In genomic region chr6:5086294-5086890, GRCh38 we compare ENCODE assay signal across 1 cellular context.
TF ChIP-seq lines count a peak whose summit lies in the region.

No MANE protein-coding gene starts in this region.

TF ChIP-seq in H1, 55 proteins besides CTCF, POLR2A, EP300 and RAD21:
- TF ChIP-seq KDM5A (IDR thresholded peaks at IDR 0.05; ENCODE audit: low read length) (no peak), SIX5 (IDR thresholded peaks at IDR 0.05; ENCODE audit: low read depth, low read length) (no peak), SP2 (IDR thresholded peaks at IDR 0.05; ENCODE audit: low read length) (no peak), KDM1A (IDR thresholded peaks at IDR 0.05; ENCODE audit: borderline replicate concordance, low read length) (no peak), CHD7 (IDR thresholded peaks at IDR 0.05; ENCODE audit: insufficient replicate concordance, low read length) (no peak), NRF1 (IDR thresholded peaks at IDR 0.05; ENCODE audit: low read depth, low read length) (no peak), CBX8 (IDR thresholded peaks at IDR 0.05; ENCODE audit: borderline replicate concordance, low read depth, low read length) (no peak), RFX5 (IDR thresholded peaks at IDR 0.05; ENCODE audit: borderline replicate concordance, low read depth, low read length) (no peak), GABPA (IDR thresholded peaks at IDR 0.05; ENCODE audit: borderline replicate concordance, insufficient read depth, low read length) (no peak), PHF8 (conservative IDR thresholded peaks at IDR 0.05; ENCODE audit: low read depth, low read length) (no peak), RBBP5 (IDR thresholded peaks at IDR 0.05; ENCODE audit: borderline replicate concordance, low read depth, low read length) (no peak), BRCA1 (IDR thresholded peaks at IDR 0.05; ENCODE audit: low read depth, low read length) (no peak), ASH2L (IDR thresholded peaks at IDR 0.05; ENCODE audit: low read length) (peak; percentile 81), SIN3A (conservative IDR thresholded peaks at IDR 0.05 in 1 of 2, IDR thresholded peaks at IDR 0.05 in 1 of 2; ENCODE audit: low read depth in 1 of 2, low read length in 2 of 2) (no peak), HDAC6 (IDR thresholded peaks at IDR 0.05; ENCODE audit: low read depth, low read length) (no peak), CTBP2 (IDR thresholded peaks at IDR 0.05; ENCODE audit: borderline replicate concordance, insufficient read depth, insufficient read length, low read length) (no peak), SP4 (IDR thresholded peaks at IDR 0.05; ENCODE audit: low read length) (peak; percentile 40; the same call in 1 of the 2 replicates), EGR1 (IDR thresholded peaks at IDR 0.05; ENCODE audit: borderline replicate concordance, low read depth, low read length) (no peak), TBP (IDR thresholded peaks at IDR 0.05; ENCODE audit: low read depth, low read length) (no peak), TAF1 (IDR thresholded peaks at IDR 0.05; ENCODE audit: low read depth, low read length) (no peak), GTF2F1 (IDR thresholded peaks at IDR 0.05; ENCODE audit: borderline replicate concordance, low read depth, low read length) (no peak), SRF (IDR thresholded peaks at IDR 0.05; ENCODE audit: low read depth, low read length) (no peak), MAFK (IDR thresholded peaks at IDR 0.05; ENCODE audit: low read depth, low read length) (no peak), EZH2 (IDR thresholded peaks at IDR 0.05; ENCODE audit: low read depth, low read length, severe bottlenecking) (peak; percentile 84), JUND (IDR thresholded peaks at IDR 0.05; ENCODE audit: low read length) (no peak), YY1 (IDR thresholded peaks at IDR 0.05; ENCODE audit: low read depth, low read length) (no peak), CREB1 (IDR thresholded peaks at IDR 0.05) (0 out of 2 replicates have a peak, but pooled peaks have one; percentile 4), ATF3 (IDR thresholded peaks at IDR 0.05; ENCODE audit: insufficient read depth, low read depth, low read length) (no peak), HDAC2 (IDR thresholded peaks at IDR 0.05; ENCODE audit: borderline replicate concordance in 1 of 2, low read depth in 2 of 2, low read length in 2 of 2) (no peak), SAP30 (IDR thresholded peaks at IDR 0.05; ENCODE audit: insufficient read depth, insufficient replicate concordance, low read length) (no peak), CBX5 (IDR thresholded peaks at IDR 0.05; ENCODE audit: low read depth, low read length) (no peak), ZNF274 (IDR thresholded peaks at IDR 0.05; ENCODE audit: borderline replicate concordance, extremely low read depth, low read length) (no peak), RNF2 (IDR thresholded peaks at IDR 0.05; ENCODE audit: borderline replicate concordance, low read depth, low read length, missing control alignments, poor library complexity, severe bottlenecking) (peak; percentile 86), SIRT6 (IDR thresholded peaks at IDR 0.05; ENCODE audit: low read length) (no peak), SUZ12 (IDR thresholded peaks at IDR 0.05; ENCODE audit: low read length) (peak; percentile 86), CEBPB (IDR thresholded peaks at IDR 0.05; ENCODE audit: low read depth, low read length) (no peak), NANOG (IDR thresholded peaks at IDR 0.05; ENCODE audit: insufficient read depth, low read depth, low read length, poor library complexity, severe bottlenecking) (no peak), TCF12 (IDR thresholded peaks at IDR 0.05; ENCODE audit: low read depth, low read length) (no peak), FOSL1 (IDR thresholded peaks at IDR 0.05; ENCODE audit: insufficient read depth, low read depth, low read length) (no peak), TAF7 (optimal IDR thresholded peaks at IDR 0.05; ENCODE audit: borderline replicate concordance, low read depth, low read length) (no peak), ATF2 (IDR thresholded peaks at IDR 0.05; ENCODE audit: low read length) (no peak), TEAD4 (IDR thresholded peaks at IDR 0.05; ENCODE audit: low read depth, low read length) (no peak), BACH1 (IDR thresholded peaks at IDR 0.05; ENCODE audit: low read length) (no peak), POU5F1 (IDR thresholded peaks at IDR 0.05; ENCODE audit: low read depth, low read length) (no peak), JUN (IDR thresholded peaks at IDR 0.05; ENCODE audit: low read depth, low read length) (no peak), POLR2AphosphoS5 (IDR thresholded peaks at IDR 0.05; ENCODE audit: low read depth, low read length) (no peak), CHD1 (IDR thresholded peaks at IDR 0.05; ENCODE audit: low read depth, low read length) (no peak)
- TF ChIP-seq, protein P1, sequence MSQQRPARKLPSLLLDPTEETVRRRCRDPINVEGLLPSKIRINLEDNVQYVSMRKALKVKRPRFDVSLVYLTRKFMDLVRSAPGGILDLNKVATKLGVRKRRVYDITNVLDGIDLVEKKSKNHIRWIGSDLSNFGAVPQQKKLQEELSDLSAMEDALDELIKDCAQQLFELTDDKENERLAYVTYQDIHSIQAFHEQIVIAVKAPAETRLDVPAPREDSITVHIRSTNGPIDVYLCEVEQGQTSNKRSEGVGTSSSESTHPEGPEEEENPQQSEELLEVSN (IDR thresholded peaks at IDR 0.05): peak; percentile 94
- TF ChIP-seq, protein P2, sequence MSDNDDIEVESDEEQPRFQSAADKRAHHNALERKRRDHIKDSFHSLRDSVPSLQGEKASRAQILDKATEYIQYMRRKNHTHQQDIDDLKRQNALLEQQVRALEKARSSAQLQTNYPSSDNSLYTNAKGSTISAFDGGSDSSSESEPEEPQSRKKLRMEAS (IDR thresholded peaks at IDR 0.05): peak; percentile 85
- TF ChIP-seq, protein P3, sequence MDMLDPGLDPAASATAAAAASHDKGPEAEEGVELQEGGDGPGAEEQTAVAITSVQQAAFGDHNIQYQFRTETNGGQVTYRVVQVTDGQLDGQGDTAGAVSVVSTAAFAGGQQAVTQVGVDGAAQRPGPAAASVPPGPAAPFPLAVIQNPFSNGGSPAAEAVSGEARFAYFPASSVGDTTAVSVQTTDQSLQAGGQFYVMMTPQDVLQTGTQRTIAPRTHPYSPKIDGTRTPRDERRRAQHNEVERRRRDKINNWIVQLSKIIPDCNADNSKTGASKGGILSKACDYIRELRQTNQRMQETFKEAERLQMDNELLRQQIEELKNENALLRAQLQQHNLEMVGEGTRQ (IDR thresholded peaks at IDR 0.05; ENCODE audit: low read length): no peak
